8 cellular contexts compared by ENCODE assay signal in genomic region chr14:68506021-68506644, GRCh38.
DNase-seq lines count a peak whose midpoint lies in the region; ATAC-seq and TF ChIP-seq lines count a peak whose summit lies in the region.

No MANE protein-coding gene starts in this region.

- intact Hi-C loops in breast epithelium (cut with DNase I; ENCODE audit: low total_unique reads): no loop called here

- H3K27me3 Mint-ChIP-seq in nephron progenitor cell (ENCODE audit: low read depth, poor library complexity): no peaks in the 10 kb centered on the region

- H3K27me3 ChIP-seq in breast epithelium: no peaks in the 10 kb centered on the region

- H3K36me3 Mint-ChIP-seq in nephron progenitor cell (ENCODE audit: low read depth): no peaks in the 10 kb centered on the region

- no peak overlapping the region for H3K4me3 Mint-ChIP-seq in nephron progenitor cell

- peak overlapping the region in 1 of 3 donors; percentile 13 for H3K4me3 ChIP-seq in breast epithelium

- H3K9me3 ChIP-seq in breast epithelium: no peaks in the 10 kb centered on the region

- ATAC-seq in HG03045 (IDR thresholded peaks at IDR 0.05; ENCODE audit: unreplicated experiment) (peak; percentile 21), HG03175 (IDR thresholded peaks at IDR 0.05; ENCODE audit: unreplicated experiment) (no peak)

- no peaks in the 10 kb centered on the region for H3K9me3 Mint-ChIP-seq in nephron progenitor cell

- DNase-seq in EL (peak; percentile 75), breast epithelium (ENCODE audit: low spot score in 2 of 2) (peak; percentile 63 to 68), nephron progenitor cell (no peak), iPS-NIHi11 (ENCODE audit: low spot score) (no peak), NOMO-1 treated with DMSO at 0.1 percent for 48 hours (lab: John Stamatoyannopoulos, UW; ENCODE audit: unreplicated experiment) (no peak), germinal center (ENCODE audit: low spot score) (no peak)

- no peaks in the 10 kb centered on the region for H3K36me3 ChIP-seq in breast epithelium

- H3K4me1 Mint-ChIP-seq in nephron progenitor cell: peaks cover 81% of the 10 kb centered on the region

- peak overlapping the region; percentile 78 for H3K27ac Mint-ChIP-seq in nephron progenitor cell

- TF ChIP-seq CTCF in breast epithelium (IDR thresholded peaks at IDR 0.05): no peak
- TF ChIP-seq CTCF in nephron progenitor cell (IDR thresholded peaks at IDR 0.05): no peak

- peak overlapping the region; percentile 89 to 91 for H3K27ac ChIP-seq in breast epithelium

- no peak for TF ChIP-seq POLR2A in breast epithelium (IDR thresholded peaks at IDR 0.05)

- peaks cover 22 to 27% of the 10 kb centered on the region in 2 donors for H3K4me1 ChIP-seq in breast epithelium

Comparison
In these comparisons a context has a peak if more than half of its experiments do, and no peak if none do; other contexts are left out.
1. DNase-seq: peak in EL (single experiment) and breast epithelium (2 of 2); none in nephron progenitor cell (single experiment), iPS-NIHi11 (single experiment), NOMO-1 treated with DMSO at 0.1 percent for 48 hours (single experiment) and germinal center (single experiment).